ENCODE assay signal across 8 cellular contexts in genomic region chr10:58184120-58184670, GRCh38.
"Had no signal": no experiment of that assay in that cellular context is flagged by ENCODE, and none has a peak within 500 bp of the region (broad histone marks: within the 10 kb centered on the region; RNA-seq: fewer than 3 reads in every experiment).

No MANE protein-coding gene starts in this region.

- DNase-seq: H7, KBM-7 had no signal

- H3K36me3 ChIP-seq: HAP-1 had no signal

- H3K27ac ChIP-seq: HL-60, KMS-11 had no signal

- H3K4me3 ChIP-seq: GM23338, HAP-1 had no signal

- FAIRE-seq: H1, HepG2 had no signal
